ENCODE assay signal across 9 cellular contexts in the genomic region with DNA sequence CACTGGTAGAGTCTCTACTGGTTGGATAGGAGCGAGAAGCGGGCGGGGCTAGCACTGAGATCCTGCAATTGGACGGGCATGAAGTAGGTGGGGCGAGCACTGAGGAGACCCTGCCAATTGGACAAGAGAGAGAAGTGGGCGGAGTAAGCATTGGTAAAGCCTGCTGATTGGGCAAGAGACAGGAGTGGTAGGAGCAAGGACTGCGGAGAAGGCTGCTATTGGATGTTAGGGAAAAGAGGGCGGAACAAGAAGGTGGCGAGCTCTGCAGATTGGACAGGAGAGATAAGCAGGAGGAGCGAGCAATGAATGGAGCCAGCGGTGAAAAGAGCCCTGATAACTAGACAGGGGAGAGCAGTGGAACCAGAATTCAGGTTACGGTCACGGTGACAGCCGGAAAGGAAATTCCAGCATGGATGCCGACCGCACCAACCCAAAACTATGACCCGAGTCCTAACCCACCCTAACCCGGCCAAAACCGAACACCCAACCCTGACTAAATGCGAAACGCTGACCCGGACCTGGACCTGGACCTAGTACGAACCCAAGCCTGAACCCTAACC. TPM values are rescaled to one million over a fixed set of nuclear protein-coding genes. Genes with fewer than 3 reads are reported as not detected.
A peak's percentile ranks its signal among the peaks of the same experiment; 100 is the strongest.
DNase-seq lines count a peak whose midpoint lies in the region; ATAC-seq and TF ChIP-seq lines count a peak whose summit lies in the region.
"Had no signal": no experiment of that assay in that cellular context is flagged by ENCODE, and none has a peak within 500 bp of the region (broad histone marks: within the 10 kb centered on the region; RNA-seq: fewer than 3 reads in every experiment).

No MANE protein-coding gene starts in this region.

- H3K27ac ChIP-seq in PC-9 = no peak overlapping the region

- no peak overlapping the region for H2AFZ ChIP-seq in PC-9

- no peaks in the 10 kb centered on the region for H3K4me1 ChIP-seq in PC-9 (replicated peaks; ENCODE audit: insufficient read depth)

- no peaks in the 10 kb centered on the region for H3K27me3 ChIP-seq in PC-9 (ENCODE audit: insufficient read depth, low read depth)

- TF ChIP-seq POLR2A in NB4 (IDR thresholded peaks at IDR 0.05; ENCODE audit: extremely low read depth, insufficient read length) = no peak

- no TSS peak for BruUV-seq in PC-9 (replicated peaks; lab: Mats Ljungman, UMichigan)

- no peaks in the 10 kb centered on the region for H3K79me2 ChIP-seq in PC-9 (ENCODE audit: low read depth)

- H3K4me3 ChIP-seq in NB4 (ENCODE audit: low read depth, low read length) = no peak overlapping the region
- no peak overlapping the region for H3K4me3 ChIP-seq in astrocyte of the spinal cord (ENCODE audit: low read depth, low read length)
- H3K4me3 ChIP-seq in PC-9 = no peak overlapping the region

- H3K4me2 ChIP-seq in PC-9 = no peak overlapping the region

- in situ Hi-C loops in astrocyte of the spinal cord (cut with HindIII; ENCODE audit: low sequenced_read_pairs) = no loop called here

- no peaks in the 10 kb centered on the region for H3K9me2 ChIP-seq in PC-9 (ENCODE audit: insufficient read depth)

- no peaks in the 10 kb centered on the region for H4K20me1 ChIP-seq in PC-9 (ENCODE audit: insufficient read depth)

- H3K9me3 ChIP-seq in PC-9 (ENCODE audit: insufficient read depth, low read depth) = no peaks in the 10 kb centered on the region

- intact Hi-C loops in PC-9 (cut with micrococcal nuclease; ENCODE audit: unreplicated experiment) = loop anchor here (5.0 kb wide), 1 partner anchor 555 kb away; no protein-coding TSS in a partner anchor

- POLR2A ChIA-PET in PC-9 (lab: Charles Lee; ENCODE audit: unreplicated experiment) = no interaction called here

- ATAC-seq in omental fat pad (ENCODE audit: low FRiP score) = no peak

- TF ChIP-seq CTCF in NB4 (IDR thresholded peaks at IDR 0.05; ENCODE audit: low read depth, low read length) (no peak), astrocyte of the spinal cord (IDR thresholded peaks at IDR 0.05; ENCODE audit: low read depth, low read length) (no peak), omental fat pad (IDR thresholded peaks at IDR 0.05) (no peak), PC-9 (conservative IDR thresholded peaks at IDR 0.05) (no peak)

- no peaks in the 10 kb centered on the region for H3F3A ChIP-seq in PC-9 (ENCODE audit: insufficient read depth, low read depth)

- CTCF ChIA-PET in PC-9 (lab: Charles Lee) = no interaction called here

- DNase-seq in EL = peak; percentile 33
- DNase-seq in NB4 (ENCODE audit: low read depth) = peak; percentile 35
- DNase-seq in astrocyte of the spinal cord (ENCODE audit: low read depth, low spot score) = peak; percentile 5
- peak; percentile 24 for DNase-seq in omental fat pad (ENCODE audit: low spot score)
- DNase-seq in PC-9 = no peak
- DNase-seq in occipital lobe (lab: John Stamatoyannopoulos, UW) = no peak
- no peak for DNase-seq in cerebellar nuclear complex (lab: John Stamatoyannopoulos, UW)
- no peak for DNase-seq in NCI-H2107 treated with DMSO at 0.1 percent for 48 hours (lab: John Stamatoyannopoulos, UW; ENCODE audit: unreplicated experiment)

- H3K36me3 ChIP-seq in PC-9 (ENCODE audit: low read depth) = no peaks in the 10 kb centered on the region

RNA-seq across cellular contexts. Expression of a gene that starts 4.8 kb away (rescaled TPM):
- total RNA-seq in omental fat pad (not detected), PC-9 (2021) (not detected in 2 replicates), occipital lobe (not detected)
- total RNA-seq: T-helper 2 cell treated with Interferon-gamma antibody and Interleukin-4, amounts not matched to agents 100 ng/mL and 5 ng/mL, for 36 hours had no signal

RNA-seq across cellular contexts. Expression of a gene that starts 39.3 kb away (rescaled TPM):
- total RNA-seq in omental fat pad (10 to 100 TPM in 2 of 4 donors, 1 to 10 TPM in 2; 4.9 to 41.9 (median 19.3) TPM), PC-9 (2021) (not detected in 2 replicates), occipital lobe (15.6 TPM)

Comparison
In these comparisons a context has a peak if more than half of its experiments do, and no peak if none do; other contexts are left out.
1. DNase-seq: peak in EL (single experiment), NB4 (single experiment), astrocyte of the spinal cord (single experiment) and omental fat pad (single experiment); none in PC-9 (0 of 2), occipital lobe (single experiment), cerebellar nuclear complex (0 of 2) and NCI-H2107 treated with DMSO at 0.1 percent for 48 hours (single experiment).